ENCODE assay signal across 1 cellular context in genomic region chr3:12681089-12681488, GRCh38.
A peak's percentile ranks its signal among the peaks of the same experiment; 100 is the strongest.
TF ChIP-seq lines count a peak whose summit lies in the region.

No MANE protein-coding gene starts in this region.

TF ChIP-seq in K562, 482 proteins besides CTCF, POLR2A, EP300 and RAD21:
- TF ChIP-seq ZNF431 (CRISPR knock-in tag; IDR thresholded peaks at IDR 0.05) (no peak), ZKSCAN8 (CRISPR knock-in tag; IDR thresholded peaks at IDR 0.05) (peak; percentile 95)
